21 cellular contexts compared by ENCODE assay signal in genomic region chr2:100135415-100135814, GRCh38.
"Had no signal": no experiment of that assay in that cellular context is flagged by ENCODE, and none has a peak within 500 bp of the region (broad histone marks: within the 10 kb centered on the region; RNA-seq: fewer than 3 reads in every experiment).

No MANE protein-coding gene starts in this region.

- DNase-seq: activated CD4-positive, alpha-beta T cell treated with anti-CD3 and anti-CD28 coated beads, Interleukin-2, amount 50 U/mL, for 1 hour; activated CD8-positive, alpha-beta memory T cell treated with anti-CD3 and anti-CD28 coated beads, Interleukin-2, amount 50 U/mL, for 4 hours; activated CD8-positive, alpha-beta T cell treated with anti-CD3 and anti-CD28 coated beads for 36 hours; activated gamma-delta T cell treated with Interleukin-2 at 50 U/mL for 16 hours; activated naive CD4-positive, alpha-beta T cell treated with anti-CD3 and anti-CD28 coated beads, Interleukin-2, amount 10 ng/mL, durations not matched to agents 7 days and 5 days; cerebellar nuclear complex; Karpas-422; MM.1S; NCI-H1105; NCI-H1436; NCI-H1694 treated with DMSO at 0.1 percent for 48 hours; NCI-H2029 treated with DMSO at 0.1 percent for 48 hours; NCI-H510A treated with DMSO at 0.1 percent for 48 hours; NCI-H69; NK-92 treated with Interleukin-12 subunit alpha and Interleukin-12 subunit beta, amount 100 ng/mL, for 24 hours; RPMI8226; SK-N-SH; T-helper 1 cell had no signal

- H3K9me3 ChIP-seq: SK-N-SH had no signal

- H3K4me2 ChIP-seq: SK-N-SH had no signal

- H3K9ac ChIP-seq: SK-N-SH had no signal

- H3K27ac ChIP-seq: VCaP had no signal

- ATAC-seq: Panc1, Right ventricle myocardium inferior had no signal
